Comparison of ENCODE assay signal across 11 cellular contexts in genomic region chr14:53894456-53894855, GRCh38.
DNase-seq lines count a peak whose midpoint lies in the region; ATAC-seq and TF ChIP-seq lines count a peak whose summit lies in the region.
"Had no signal": no experiment of that assay in that cellular context is flagged by ENCODE, and none has a peak within 500 bp of the region (broad histone marks: within the 10 kb centered on the region; RNA-seq: fewer than 3 reads in every experiment).

No MANE protein-coding gene starts in this region.

- H3K9me3 Mint-ChIP-seq in GM23338 (no peaks in the 10 kb centered on the region), T-cell (peaks cover 0 to 9% (median 5%) of the 10 kb centered on the region in 3 donors)

- 0 out of 2 replicates have a peak overlapping the region, but pooled peaks have one; percentile 49 for H2AFZ ChIP-seq in GM23338

- H3K36me3 Mint-ChIP-seq in GM23338 (ENCODE audit: low read depth) (no peaks in the 10 kb centered on the region), T-cell (no peaks in the 10 kb centered on the region)

- in situ Hi-C loops in GM13976 (cut with MboI; ENCODE audit: low sequenced_read_pairs, unreplicated experiment): no loop called here
- in situ Hi-C loops in gastrocnemius medialis (cut with MboI; ENCODE audit: low sequenced_read_pairs in 4 of 4): no loop called here

- no peaks in the 10 kb centered on the region for H3K9me3 ChIP-seq in gastrocnemius medialis
- no peaks in the 10 kb centered on the region for H3K9me3 ChIP-seq in tibial artery
- H3K9me3 ChIP-seq: upper lobe of right lung had no signal

- DNase-seq in GM13976 (ENCODE audit: low spot score) (peak; percentile 50), GM23338 (ENCODE audit: low spot score) (no peak), M059J (ENCODE audit: low read depth) (peak; percentile 85), iris pigment epithelial cell (ENCODE audit: low read depth) (peak; percentile 77), gastrocnemius medialis (no peak), T-cell (no peak), tibial artery (no peak)
- DNase-seq: NCI-H2227 treated with DMSO at 0.1 percent for 48 hours, upper lobe of right lung had no signal

- no peak overlapping the region for H3K27ac ChIP-seq in GM23338 (ENCODE audit: low read depth)
- no peak overlapping the region for H3K27ac ChIP-seq in gastrocnemius medialis
- H3K27ac ChIP-seq in tibial artery: no peak overlapping the region
- H3K27ac ChIP-seq: upper lobe of right lung had no signal

- H3F3A ChIP-seq in GM23338 (replicated peaks; ENCODE audit: low read depth): no peaks in the 10 kb centered on the region

- no peaks in the 10 kb centered on the region for H4K20me1 ChIP-seq in GM23338 (replicated peaks; ENCODE audit: insufficient read depth)

- H3K27me3 Mint-ChIP-seq in GM23338 (ENCODE audit: insufficient read depth, low read depth, poor library complexity): peaks cover 5% of the 10 kb centered on the region
- peaks cover 3 to 12% of the 10 kb centered on the region in 2 donors for H3K27me3 Mint-ChIP-seq in T-cell

- TF ChIP-seq CTCF in GM13976 (IDR thresholded peaks at IDR 0.05; ENCODE audit: borderline replicate concordance, control extremely low read depth, extremely low read depth, insufficient read depth, missing control alignments) (no peak), GM23338 (conservative IDR thresholded peaks at IDR 0.05; ENCODE audit: low read depth in 2 of 2) (no peak), gastrocnemius medialis (IDR thresholded peaks at IDR 0.05 in 4 of 5, conservative IDR thresholded peaks at IDR 0.05 in 1 of 5) (no peak), tibial artery (IDR thresholded peaks at IDR 0.05) (no peak)

- peaks cover 10% of the 10 kb centered on the region; the same call in 1 of the 2 replicates for H3K9me2 ChIP-seq in GM23338 (ENCODE audit: insufficient read depth)

- H3K4me1 ChIP-seq in GM23338 (ENCODE audit: insufficient read depth): peaks cover 7% of the 10 kb centered on the region; the same call in 1 of the 2 replicates
- H3K4me1 ChIP-seq in gastrocnemius medialis: no peaks in the 10 kb centered on the region
- H3K4me1 ChIP-seq in tibial artery: peaks cover 0 to 22% (median 3%) of the 10 kb centered on the region in 4 donors
- H3K4me1 ChIP-seq: upper lobe of right lung had no signal

- no peaks in the 10 kb centered on the region for H3K36me3 ChIP-seq in GM23338 (ENCODE audit: insufficient read depth)
- no peaks in the 10 kb centered on the region for H3K36me3 ChIP-seq in gastrocnemius medialis
- no peaks in the 10 kb centered on the region for H3K36me3 ChIP-seq in tibial artery
- H3K36me3 ChIP-seq: upper lobe of right lung had no signal

- no peak overlapping the region for H3K27ac Mint-ChIP-seq in GM23338
- H3K27ac Mint-ChIP-seq in T-cell: no peak overlapping the region

- H3K4me2 ChIP-seq in GM23338: no peak overlapping the region

- intact Hi-C loops in gastrocnemius medialis (cut with DNase I; ENCODE audit: low total_unique reads) (loop anchor here (10.0 kb wide), 1 partner anchor 60 kb away; the partner anchor contains the start of gene BMP4), tibial artery (cut with DNase I; ENCODE audit: low total_unique reads) (no loop called here)

- POLR2A ChIA-PET in T-cell (lab: Charles Lee): no interaction called here

- H3K4me3 ChIP-seq in GM23338 (no peak overlapping the region), gastrocnemius medialis (no peak overlapping the region), tibial artery (no peak overlapping the region)
- H3K4me3 ChIP-seq: upper lobe of right lung had no signal

- no peak overlapping the region for H3K4me3 Mint-ChIP-seq in GM23338
- no peak overlapping the region for H3K4me3 Mint-ChIP-seq in T-cell

- no peaks in the 10 kb centered on the region for H3K79me2 ChIP-seq in GM23338 (replicated peaks; ENCODE audit: insufficient read depth)

- H3K4me1 Mint-ChIP-seq in GM23338 (peaks cover 12% of the 10 kb centered on the region), T-cell (peaks cover 0 to 2% (median 0%) of the 10 kb centered on the region in 3 donors)

- CTCF ChIA-PET in T-cell (lab: Charles Lee): no interaction called here

- no peaks in the 10 kb centered on the region for H3K27me3 ChIP-seq in GM23338 (ENCODE audit: insufficient read depth)
- no peaks in the 10 kb centered on the region for H3K27me3 ChIP-seq in gastrocnemius medialis
- no peaks in the 10 kb centered on the region for H3K27me3 ChIP-seq in tibial artery
- H3K27me3 ChIP-seq: upper lobe of right lung had no signal

- TF ChIP-seq POLR2A in gastrocnemius medialis (IDR thresholded peaks at IDR 0.05): no peak

- ATAC-seq in GM23338 (no peak), HG02840 (IDR thresholded peaks at IDR 0.05; ENCODE audit: low FRiP score, unreplicated experiment) (no peak), gastrocnemius medialis (no peak), T-cell (replicated peaks in 1 of 4) (no peak)
- ATAC-seq: esophagus mucosa, upper lobe of right lung had no signal

TF ChIP-seq in GM23338, 12 proteins besides CTCF, POLR2A, EP300 and RAD21 (continues in another document):
- no peak for TF ChIP-seq ZNF462 (CRISPR knock-in tag; IDR thresholded peaks at IDR 0.05)
- no peak for TF ChIP-seq ETS1 (IDR thresholded peaks at IDR 0.05)
- TF ChIP-seq NANOG (IDR thresholded peaks at IDR 0.05; ENCODE audit: borderline replicate concordance): no peak
- no peak for TF ChIP-seq ZNF331 (CRISPR knock-in tag; IDR thresholded peaks at IDR 0.05; ENCODE audit: low read depth)
- TF ChIP-seq EZH2 (IDR thresholded peaks at IDR 0.05; ENCODE audit: low read depth, unreplicated experiment): no peak
- no peak for TF ChIP-seq STAT1 (IDR thresholded peaks at IDR 0.05; ENCODE audit: unreplicated experiment)
- TF ChIP-seq JUNB (IDR thresholded peaks at IDR 0.05; ENCODE audit: unreplicated experiment): no peak
- no peak for TF ChIP-seq EZH2phosphoT487 (IDR thresholded peaks at IDR 0.05; ENCODE audit: unreplicated experiment)

Comparison
In these comparisons a context has a peak if more than half of its experiments do, and no peak if none do; other contexts are left out.
1. DNase-seq: peak in GM13976 (single experiment), M059J (single experiment) and iris pigment epithelial cell (single experiment); none in GM23338 (single experiment), gastrocnemius medialis (0 of 2), T-cell (0 of 34) and tibial artery (0 of 2).